25 cellular contexts compared by ENCODE assay signal in the genomic region with DNA sequence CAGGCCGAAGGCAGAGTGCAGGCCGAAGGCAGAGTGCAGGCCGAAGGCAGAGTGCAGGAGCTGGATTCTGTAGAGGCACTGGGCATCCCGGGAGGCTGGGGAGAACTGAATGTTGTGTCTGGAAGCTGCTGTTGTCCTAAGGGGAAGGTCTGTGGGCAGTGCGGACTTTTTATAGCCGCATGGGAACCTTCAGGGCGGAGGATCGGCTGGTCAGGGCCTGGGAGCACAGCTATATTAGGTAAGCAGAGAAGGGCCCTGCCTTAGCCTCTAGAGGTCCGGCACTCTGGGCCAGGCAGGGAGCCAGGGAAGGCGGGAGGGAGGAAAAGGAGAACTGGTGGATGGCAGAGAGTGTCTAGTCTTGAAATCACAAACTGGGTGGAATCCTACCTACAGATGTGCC. TPM values are rescaled to one million over a fixed set of nuclear protein-coding genes. Genes with fewer than 3 reads are reported as not detected.
DNase-seq lines count a peak whose midpoint lies in the region; ATAC-seq and TF ChIP-seq lines count a peak whose summit lies in the region.
"Had no signal": no experiment of that assay in that cellular context is flagged by ENCODE, and none has a peak within 500 bp of the region (broad histone marks: within the 10 kb centered on the region; RNA-seq: fewer than 3 reads in every experiment).

No MANE protein-coding gene starts in this region.

- TF ChIP-seq POLR2A in ovary (IDR thresholded peaks at IDR 0.05), result no peak

- H3K9me3 ChIP-seq in cardiac muscle cell (ENCODE audit: low read depth) (no peaks in the 10 kb centered on the region), ovary (no peaks in the 10 kb centered on the region), tibial artery (no peaks in the 10 kb centered on the region)
- H3K9me3 ChIP-seq: breast epithelium, left lung, neutrophil, SJSA1 had no signal

- H3K27ac ChIP-seq in angular gyrus (ENCODE audit: low read depth, low read length) (peak overlapping the region; percentile 29), cardiac muscle cell (peak overlapping the region; percentile 77), ovary (no peak overlapping the region), tibial artery (peak overlapping the region; percentile 88 to 92)
- H3K27ac ChIP-seq: left lung, neutrophil, SJSA1 had no signal

- no peak for ATAC-seq in HG02610 (IDR thresholded peaks at IDR 0.05; ENCODE audit: unreplicated experiment)
- ATAC-seq: left lung; PC-3; stimulated activated naive CD8-positive, alpha-beta T cell treated with anti-CD3 and anti-CD28 coated beads, Interleukin-15, amount 100 ng/mL, for 72 hours had no signal

- intact Hi-C loops in ovary (cut with DNase I) (no loop called here), tibial artery (cut with DNase I; ENCODE audit: low total_unique reads) (no loop called here)

- no peaks in the 10 kb centered on the region for H3K36me3 ChIP-seq in cardiac muscle cell
- H3K36me3 ChIP-seq in ovary, result no peaks in the 10 kb centered on the region
- H3K36me3 ChIP-seq in tibial artery, result peaks cover 0 to 5% (median 0%) of the 10 kb centered on the region in 3 donors
- H3K36me3 ChIP-seq: breast epithelium, left lung, neutrophil, SJSA1 had no signal

- TF ChIP-seq EP300 in ovary (IDR thresholded peaks at IDR 0.05), result no peak

- H3K27me3 ChIP-seq in cardiac muscle cell, result no peaks in the 10 kb centered on the region
- no peaks in the 10 kb centered on the region for H3K27me3 ChIP-seq in ovary
- H3K27me3 ChIP-seq in tibial artery, result no peaks in the 10 kb centered on the region
- H3K27me3 ChIP-seq: SJSA1 had no signal

- H3K4me1 ChIP-seq in cardiac muscle cell (ENCODE audit: low read depth) (peaks cover 7% of the 10 kb centered on the region), ovary (ENCODE audit: insufficient read depth) (no peaks in the 10 kb centered on the region), tibial artery (peaks cover 0 to 55% (median 34%) of the 10 kb centered on the region in 4 donors)
- H3K4me1 ChIP-seq: breast epithelium had no signal

- 43 to 60% (median 44%) methylated on average over 10 of the region's 10 CpGs for WGBS in ovary, 3 donors

- TF ChIP-seq CTCF in cardiac muscle cell (IDR thresholded peaks at IDR 0.05; ENCODE audit: low read depth, low read length), result no peak
- TF ChIP-seq CTCF in ovary (IDR thresholded peaks at IDR 0.05), result no peak
- peak in 1 of 2 experiments; percentile 8 for TF ChIP-seq CTCF in tibial artery (IDR thresholded peaks at IDR 0.05)

- H3K4me3 ChIP-seq in cardiac muscle cell, result no peak overlapping the region
- H3K4me3 ChIP-seq in ovary, result no peak overlapping the region
- peak overlapping the region; percentile 2 to 18 for H3K4me3 ChIP-seq in tibial artery
- H3K4me3 ChIP-seq: breast epithelium, left lung, SJSA1 had no signal

- DNase-seq in cardiac muscle cell (ENCODE audit: low read depth in 1 of 2, low spot score in 1 of 2) (peak in 1 of 2 donors; percentile 56), ovary (peak in 3 of 5 donors; percentile 32 to 66 (median 37)), tibial artery (peak; percentile 73 to 97), 8988T (no peak), iPS-NIHi11 (ENCODE audit: low spot score) (no peak), UCSD-AML1 (lab: John Stamatoyannopoulos, UW; ENCODE audit: unreplicated experiment) (no peak)
- DNase-seq: activated CD4-positive, alpha-beta T cell treated with anti-CD3 and anti-CD28 coated beads, Interleukin-2, amount 50 U/mL, for 48 hours; activated T-cell treated with anti-CD3 and anti-CD28 coated beads, Interleukin-2, amount 50 U/mL, for 24 hours; CD4-positive, alpha-beta T cell; glutamatergic neuron; HCEC 1CT; left lung; MM.1S; NCI-H1436 treated with DMSO at 0.1 percent for 48 hours; NCI-H2171; NCI-H774; PC-3; stimulated activated CD4-positive, alpha-beta T cell treated with anti-CD3 and anti-CD28 coated beads, Interleukin-2, amount 100 ng/mL, for 24 hours; stimulated activated naive CD8-positive, alpha-beta T cell treated with anti-CD3 and anti-CD28 coated beads, Interleukin-15, amount 100 ng/mL, for 72 hours; T-helper 2 cell had no signal

RNA-seq across cellular contexts. Expression of a gene that starts 14.2 kb away (rescaled TPM):
- not detected in 2 replicates for total RNA-seq in cardiac muscle cell
- polyA plus RNA-seq in cardiac muscle cell, result not detected in 2 replicates
- 1 to 10 TPM in 2 of 7 donors, under 1 TPM in 4, not detected in 1; 0.33 to 1.5 (median 0.79) TPM for total RNA-seq in ovary
- polyA plus RNA-seq in ovary, result 1 to 10 TPM in 1 of 2 donors, under 1 TPM in 1; 0.74 to 2.6 TPM
- total RNA-seq: PC-3, SJSA1 had no signal

RNA-seq across cellular contexts. Expression of a gene that starts 32.3 kb away (rescaled TPM):
- 122 and 137 TPM in 2 replicates for total RNA-seq in cardiac muscle cell
- polyA plus RNA-seq in cardiac muscle cell, result 159 and 215 TPM in 2 replicates
- 100 to 1,000 TPM in 4 of 7 donors, 10 to 100 TPM in 3; 29.2 to 134 (median 101) TPM for total RNA-seq in ovary
- polyA plus RNA-seq in ovary, result 100 to 1,000 TPM in 1 of 2 donors, 10 to 100 TPM in 1; 31.2 to 169 TPM

RNA-seq across cellular contexts. Expression of a gene that starts 55.6 kb away (rescaled TPM):
- total RNA-seq in cardiac muscle cell (22.0 and 28.2 TPM in 2 replicates), ovary (10 to 100 TPM; 18.4 to 54.4 (median 46.2) TPM)
- polyA plus RNA-seq in cardiac muscle cell (14.1 and 14.7 TPM in 2 replicates), ovary (10 to 100 TPM; 25.4 to 44.3 TPM)

Comparison
In these comparisons a context has a peak if more than half of its experiments do, and no peak if none do; other contexts are left out.
1. H3K27ac ChIP-seq: peak in angular gyrus (single experiment), cardiac muscle cell (single experiment) and tibial artery (2 of 2); none in ovary (0 of 2).
2. DNase-seq: peak in ovary (3 of 5) and tibial artery (2 of 2); none in 8988T (single experiment), iPS-NIHi11 (single experiment) and UCSD-AML1 (single experiment).
3. H3K4me3 ChIP-seq: peak in tibial artery (2 of 2); none in cardiac muscle cell (single experiment) and ovary (single experiment).